9 cellular contexts compared by ENCODE assay signal in the genomic region with DNA sequence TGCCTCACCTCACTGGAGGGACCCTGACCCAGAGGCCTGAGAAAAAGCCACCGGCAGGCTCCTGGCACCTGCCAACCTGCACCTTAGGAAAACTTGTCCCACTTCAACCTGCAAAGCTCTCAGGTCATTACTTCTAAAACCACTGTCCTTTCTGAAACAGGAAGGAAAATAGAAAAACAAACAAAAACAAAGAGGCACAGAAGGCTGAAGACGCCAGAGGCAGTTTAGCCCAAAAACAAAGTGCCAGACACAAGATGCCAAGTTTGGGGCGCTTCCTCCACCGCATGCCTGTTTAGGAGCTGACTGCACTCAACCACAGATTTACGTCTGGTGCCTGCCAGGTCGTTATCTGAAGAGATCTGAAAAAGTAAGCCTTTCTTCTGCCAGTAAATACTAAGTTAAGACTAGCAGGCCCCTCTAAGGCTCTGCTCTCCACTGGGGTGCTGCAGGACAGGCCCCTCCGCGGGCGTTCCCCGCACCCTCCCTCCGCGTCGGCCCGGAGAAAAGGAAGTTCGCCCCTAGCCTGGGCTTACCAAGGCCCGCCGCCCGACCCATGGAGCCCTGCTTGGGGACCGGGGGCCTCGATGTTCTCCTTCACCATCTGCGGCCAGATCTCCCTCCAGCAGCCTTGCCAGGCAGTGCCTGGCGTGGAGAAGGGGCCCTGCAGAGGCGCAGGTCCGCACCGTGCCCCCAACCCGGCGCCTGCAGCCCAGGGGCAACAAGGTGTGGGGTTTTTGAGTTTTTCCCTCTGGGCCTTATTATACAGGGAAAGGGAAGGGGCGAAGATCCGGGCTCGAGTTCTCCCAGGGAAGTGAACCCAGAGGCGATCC. TPM values are rescaled to one million over a fixed set of nuclear protein-coding genes. Genes with fewer than 3 reads are reported as not detected.
DNase-seq lines count a peak whose midpoint lies in the region; ATAC-seq, FAIRE-seq and TF ChIP-seq lines count a peak whose summit lies in the region.
"Had no signal": no experiment of that assay in that cellular context is flagged by ENCODE, and none has a peak within 500 bp of the region (broad histone marks: within the 10 kb centered on the region; RNA-seq: fewer than 3 reads in every experiment).

No MANE protein-coding gene starts in this region.

- H3K27ac ChIP-seq in right atrium auricular region (peak overlapping the region; percentile 29 to 55), small intestine (ENCODE audit: low read depth in 1 of 2, low read length in 1 of 2) (peak overlapping the region in 1 of 2 donors; percentile 8)

- H3K4me1 Mint-ChIP-seq in activated naive CD4-positive, alpha-beta T cell treated with anti-CD3 and anti-CD28 coated beads, Interleukin-2, amount 10 ng/mL, durations not matched to agents 7 days and 5 days: peaks cover 6% of the 10 kb centered on the region

- peak overlapping the region; percentile 70 for H3K4me3 Mint-ChIP-seq in activated naive CD4-positive, alpha-beta T cell treated with anti-CD3 and anti-CD28 coated beads, Interleukin-2, amount 10 ng/mL, durations not matched to agents 7 days and 5 days

- H3K27ac Mint-ChIP-seq in activated naive CD4-positive, alpha-beta T cell treated with anti-CD3 and anti-CD28 coated beads, Interleukin-2, amount 10 ng/mL, durations not matched to agents 7 days and 5 days: peak overlapping the region; percentile 58

- peak overlapping the region; percentile 50 to 66 for H3K4me3 ChIP-seq in right atrium auricular region
- H3K4me3 ChIP-seq in small intestine (ENCODE audit: low read depth in 1 of 2, low read length in 2 of 2): peak overlapping the region; percentile 7 to 87

- no peak for FAIRE-seq in small intestine (lab: Jason Lieb, UNC)
- FAIRE-seq: A204.1 had no signal

- H3K9me3 ChIP-seq in right atrium auricular region (no peaks in the 10 kb centered on the region), small intestine (ENCODE audit: control insufficient read depth, low read depth) (no peaks in the 10 kb centered on the region)

- peak; percentile 28 for DNase-seq in DMS53 (lab: John Stamatoyannopoulos, UW)
- DNase-seq in DMS53 treated with DMSO at 0.1 percent for 48 hours (lab: John Stamatoyannopoulos, UW; ENCODE audit: unreplicated experiment): no peak
- peak; percentile 21 for DNase-seq in activated naive CD4-positive, alpha-beta T cell treated with anti-CD3 and anti-CD28 coated beads, Interleukin-2, amount 10 ng/mL, durations not matched to agents 7 days and 5 days
- no peak for DNase-seq in right atrium auricular region (ENCODE audit: low spot score)
- DNase-seq in small intestine: peak; percentile 4
- no peak for DNase-seq in DMS153 (lab: John Stamatoyannopoulos, UW)
- DNase-seq in middle frontal gyrus (ENCODE audit: extremely low spot score, low spot score): no peak

- CTCF ChIA-PET in activated naive CD4-positive, alpha-beta T cell treated with anti-CD3 and anti-CD28 coated beads, Interleukin-2, amount 10 ng/mL, durations not matched to agents 7 days and 5 days (lab: Charles Lee): no interaction called here

- peak; percentile 30 for ATAC-seq in HG03460 (IDR thresholded peaks at IDR 0.05; ENCODE audit: unreplicated experiment)

- TF ChIP-seq CTCF in right atrium auricular region (IDR thresholded peaks at IDR 0.05): no peak

- H3K27me3 Mint-ChIP-seq in activated naive CD4-positive, alpha-beta T cell treated with anti-CD3 and anti-CD28 coated beads, Interleukin-2, amount 10 ng/mL, durations not matched to agents 7 days and 5 days: peaks cover 27% of the 10 kb centered on the region

- peaks cover 0 to 15% of the 10 kb centered on the region in 2 donors for H3K4me1 ChIP-seq in right atrium auricular region
- peaks cover 0 to 3% of the 10 kb centered on the region in 2 donors for H3K4me1 ChIP-seq in small intestine (ENCODE audit: control insufficient read depth in 2 of 2, insufficient read depth in 1 of 2, low read depth in 1 of 2, low read length in 1 of 2)

- 2 to 11% (median 6%) methylated on average over 29 to 31 of the region's 31 CpGs for WGBS in small intestine, 3 donors

- H3K9me3 Mint-ChIP-seq in activated naive CD4-positive, alpha-beta T cell treated with anti-CD3 and anti-CD28 coated beads, Interleukin-2, amount 10 ng/mL, durations not matched to agents 7 days and 5 days: no peaks in the 10 kb centered on the region

- H3K27me3 ChIP-seq in right atrium auricular region: no peaks in the 10 kb centered on the region
- no peaks in the 10 kb centered on the region for H3K27me3 ChIP-seq in small intestine (ENCODE audit: control insufficient read depth in 2 of 2, insufficient read depth in 2 of 2, low read length in 2 of 2)

- peaks cover 5% of the 10 kb centered on the region for H3K36me3 Mint-ChIP-seq in activated naive CD4-positive, alpha-beta T cell treated with anti-CD3 and anti-CD28 coated beads, Interleukin-2, amount 10 ng/mL, durations not matched to agents 7 days and 5 days

- H3K36me3 ChIP-seq in right atrium auricular region (no peaks in the 10 kb centered on the region), small intestine (ENCODE audit: control insufficient read depth in 2 of 2, insufficient read depth in 2 of 2, low read length in 2 of 2) (no peaks in the 10 kb centered on the region)

RNA-seq across cellular contexts. Expression of gene GOLGA8A, which starts 1.3 kb away (rescaled TPM):
- 1 to 10 TPM; 5.7 to 5.9 TPM for total RNA-seq in right atrium auricular region
- 10 to 100 TPM in 2 of 3 donors, 1 to 10 TPM in 1; 6.5 to 33.3 (median 13.6) TPM for polyA plus RNA-seq in small intestine

Comparison
In these comparisons a context has a peak if more than half of its experiments do, and no peak if none do; other contexts are left out.
1. DNase-seq: peak in DMS53 (single experiment), activated naive CD4-positive, alpha-beta T cell treated with anti-CD3 and anti-CD28 coated beads, Interleukin-2, amount 10 ng/mL, durations not matched to agents 7 days and 5 days (single experiment) and small intestine (single experiment); none in DMS53 treated with DMSO at 0.1 percent for 48 hours (single experiment), right atrium auricular region (single experiment), DMS153 (single experiment) and middle frontal gyrus (single experiment).